13 cellular contexts compared by ENCODE assay signal in the genomic region with DNA sequence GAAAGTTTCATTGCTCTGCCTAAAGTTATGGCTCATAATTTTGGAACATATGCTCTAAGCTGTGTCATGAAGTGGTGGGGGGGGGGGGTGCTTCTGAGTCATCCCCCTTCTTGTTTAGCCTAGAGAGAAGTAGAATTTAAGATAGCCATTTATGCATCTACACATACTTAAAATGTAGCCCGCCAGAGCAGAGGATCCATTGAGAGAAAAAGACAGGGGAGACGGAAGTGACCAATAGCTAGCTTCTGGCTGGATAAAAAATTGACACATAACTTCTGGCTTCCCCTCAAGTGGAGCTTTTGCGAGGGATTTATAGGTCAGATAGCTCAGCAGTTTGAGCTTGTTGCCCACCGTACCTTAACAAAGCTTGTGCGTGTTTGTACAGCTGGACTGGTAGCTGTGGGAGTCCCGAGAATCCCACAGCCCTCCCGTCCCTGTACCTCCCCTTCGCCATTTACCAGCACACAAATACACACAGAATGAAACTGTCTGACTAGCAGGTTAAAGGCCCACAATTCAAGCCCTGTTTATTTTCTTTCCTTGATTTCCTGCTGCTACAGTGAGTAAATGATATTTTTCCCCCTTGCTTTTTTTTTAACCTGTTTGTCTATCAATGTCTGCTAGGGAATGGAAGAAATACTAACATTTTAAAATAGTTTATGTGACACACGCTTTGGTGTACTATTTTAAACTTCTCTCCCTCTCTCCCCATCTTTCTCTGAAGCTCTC.
DNase-seq lines count a peak whose midpoint lies in the region; ATAC-seq and TF ChIP-seq lines count a peak whose summit lies in the region.
"Had no signal": no experiment of that assay in that cellular context is flagged by ENCODE, and none has a peak within 500 bp of the region (broad histone marks: within the 10 kb centered on the region; RNA-seq: fewer than 3 reads in every experiment).

No MANE protein-coding gene starts in this region.

- H3K18ac ChIP-seq in mesenchymal stem cell (ENCODE audit: low read depth in 1 of 2, low read length in 2 of 2) = peak overlapping the region; percentile 52 to 89

- H4K8ac ChIP-seq in mesenchymal stem cell (ENCODE audit: low read length) = peak overlapping the region; percentile 78

- ATAC-seq in HG02610 (IDR thresholded peaks at IDR 0.05; ENCODE audit: unreplicated experiment) (no peak), HG02852 (IDR thresholded peaks at IDR 0.05; ENCODE audit: unreplicated experiment) (no peak)

- H2BK5ac ChIP-seq in mesenchymal stem cell (ENCODE audit: low read depth, low read length, poor library complexity, severe bottlenecking) = peak overlapping the region; percentile 73

- peak overlapping the region; percentile 91 for H4K91ac ChIP-seq in mesenchymal stem cell (ENCODE audit: low read length)

- H3K36me3 ChIP-seq in mesenchymal stem cell (ENCODE audit: control insufficient read depth in 1 of 2, insufficient read depth in 2 of 2, low read depth in 1 of 2, low read length in 2 of 2) (no peaks in the 10 kb centered on the region), ascending aorta (no peaks in the 10 kb centered on the region)
- H3K36me3 ChIP-seq: BLaER1, spleen had no signal

- no peak overlapping the region for H2BK120ac ChIP-seq in mesenchymal stem cell (ENCODE audit: low read depth, low read length)

- H3K4me2 ChIP-seq in mesenchymal stem cell (ENCODE audit: low read length, poor library complexity, severe bottlenecking) = peak overlapping the region; percentile 59
- H3K4me2 ChIP-seq: BLaER1 had no signal

- no peak overlapping the region for H3K14ac ChIP-seq in mesenchymal stem cell (ENCODE audit: low read length in 2 of 2)

- H3K4me1 ChIP-seq in mesenchymal stem cell (ENCODE audit: control insufficient read depth, insufficient read depth, low read depth, low read length) = no peaks in the 10 kb centered on the region
- H3K4me1 ChIP-seq in ascending aorta = no peaks in the 10 kb centered on the region
- H3K4me1 ChIP-seq: BLaER1, spleen had no signal

- H3K79me1 ChIP-seq in mesenchymal stem cell (replicated peaks; ENCODE audit: low read length, poor library complexity, severe bottlenecking) = peaks cover 1% of the 10 kb centered on the region

- no peak overlapping the region for H3K23ac ChIP-seq in mesenchymal stem cell (ENCODE audit: low read length in 2 of 2)

- no peaks in the 10 kb centered on the region for H3K9me3 ChIP-seq in mesenchymal stem cell (ENCODE audit: control insufficient read depth, low read length)
- H3K9me3 ChIP-seq in ascending aorta = no peaks in the 10 kb centered on the region

- H3K9ac ChIP-seq in mesenchymal stem cell (ENCODE audit: low read length) = peak overlapping the region; percentile 57
- H3K9ac ChIP-seq: BLaER1 had no signal

- TF ChIP-seq CTCF in WI38 (IDR thresholded peaks at IDR 0.05; ENCODE audit: low read depth, low read length) = no peak
- no peak for TF ChIP-seq CTCF in endothelial cell (IDR thresholded peaks at IDR 0.05; ENCODE audit: unreplicated experiment)
- TF ChIP-seq CTCF in ascending aorta (IDR thresholded peaks at IDR 0.05) = no peak

- H2BK15ac ChIP-seq in mesenchymal stem cell (ENCODE audit: low read depth, poor library complexity, severe bottlenecking) = peak overlapping the region; percentile 60

- H3K4me1 Mint-ChIP-seq in endothelial cell (ENCODE audit: unreplicated experiment) = no peaks in the 10 kb centered on the region

- H3K27ac ChIP-seq in mesenchymal stem cell (ENCODE audit: low read length, poor library complexity, severe bottlenecking) = peak overlapping the region; percentile 90
- H3K27ac ChIP-seq in ascending aorta = no peak overlapping the region
- H3K27ac ChIP-seq: BLaER1, spleen had no signal

- H3K27me3 ChIP-seq in mesenchymal stem cell (ENCODE audit: control insufficient read depth in 1 of 2, insufficient read depth in 1 of 2, low read length in 2 of 2) = no peaks in the 10 kb centered on the region
- H3K27me3 ChIP-seq in ascending aorta = no peaks in the 10 kb centered on the region
- H3K27me3 ChIP-seq: BLaER1, spleen had no signal

- no peak overlapping the region for H3K27ac Mint-ChIP-seq in endothelial cell (ENCODE audit: unreplicated experiment)

- WGBS in mesenchymal stem cell = 27% methylated on average over 8 of the region's 9 CpGs

- no peak overlapping the region for H2AK5ac ChIP-seq in mesenchymal stem cell (ENCODE audit: low read length, severe bottlenecking)

- H3K36me3 Mint-ChIP-seq in endothelial cell (ENCODE audit: low read depth, unreplicated experiment) = no peaks in the 10 kb centered on the region

- peak overlapping the region in 1 of 2 experiments; percentile 71 for H3K4ac ChIP-seq in mesenchymal stem cell (ENCODE audit: low read depth in 1 of 2, low read length in 2 of 2)

- peak; percentile 66 for DNase-seq in DMS 273 (lab: John Stamatoyannopoulos, UW; ENCODE audit: unreplicated experiment)
- DNase-seq in NCI-H2081 (lab: John Stamatoyannopoulos, UW) = peak; percentile 85 to 96
- peak; percentile 72 for DNase-seq in mesenchymal stem cell
- DNase-seq in endothelial cell (ENCODE audit: low spot score) = no peak
- no peak for DNase-seq in ascending aorta (ENCODE audit: low spot score in 2 of 2)
- DNase-seq: activated naive CD4-positive, alpha-beta T cell; NCI-H187 treated with DMSO at 0.1 percent for 48 hours; SIG-M5; spleen had no signal

- no peak overlapping the region for H2AFZ ChIP-seq in mesenchymal stem cell (ENCODE audit: low read depth, low read length)

- H3K27me3 Mint-ChIP-seq in endothelial cell (ENCODE audit: unreplicated experiment) = no peaks in the 10 kb centered on the region

- H3K4me3 Mint-ChIP-seq in endothelial cell (ENCODE audit: unreplicated experiment) = no peak overlapping the region

- peak overlapping the region in 1 of 2 experiments; percentile 77 for H2BK12ac ChIP-seq in mesenchymal stem cell (ENCODE audit: low read length in 2 of 2)

- intact Hi-C loops in ascending aorta (cut with DNase I) = no loop called here

- H3K4me3 ChIP-seq in WI38 (ENCODE audit: low read depth, low read length) (peak overlapping the region; percentile 41), mesenchymal stem cell (ENCODE audit: insufficient read depth in 1 of 2, low read depth in 1 of 2, low read length in 2 of 2) (no peak overlapping the region), ascending aorta (no peak overlapping the region)
- H3K4me3 ChIP-seq: BLaER1, spleen had no signal

- no peaks in the 10 kb centered on the region for H3K9me3 Mint-ChIP-seq in endothelial cell (ENCODE audit: unreplicated experiment)

Comparison
In these comparisons a context has a peak if more than half of its experiments do, and no peak if none do; other contexts are left out.
1. DNase-seq: peak in DMS 273 (single experiment), NCI-H2081 (2 of 2) and mesenchymal stem cell (single experiment); none in endothelial cell (single experiment) and ascending aorta (0 of 2).